Comparison of ENCODE assay signal across 18 cellular contexts in the genomic region with DNA sequence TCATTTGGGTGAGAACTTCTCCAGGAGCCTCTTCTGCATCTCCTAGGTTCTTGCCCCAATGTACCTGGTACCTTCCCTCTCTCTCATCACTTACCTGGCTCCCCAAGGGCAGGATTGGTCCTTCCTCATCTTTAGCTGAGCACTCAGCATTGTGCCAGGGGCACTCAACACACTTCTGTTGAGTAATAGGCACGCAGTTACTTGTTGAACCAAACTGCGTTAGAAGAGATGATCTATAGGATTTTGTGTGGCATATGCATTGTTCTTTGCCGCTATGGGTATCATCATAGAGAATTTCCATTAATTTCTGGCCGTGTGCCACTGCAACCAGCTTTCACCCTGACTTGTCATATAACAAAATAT. TPM values are rescaled to one million over a fixed set of nuclear protein-coding genes. Genes with fewer than 3 reads are reported as not detected.
A peak's percentile ranks its signal among the peaks of the same experiment; 100 is the strongest.
DNase-seq lines count a peak whose midpoint lies in the region; ATAC-seq and TF ChIP-seq lines count a peak whose summit lies in the region.
"Had no signal": no experiment of that assay in that cellular context is flagged by ENCODE, and none has a peak within 500 bp of the region (broad histone marks: within the 10 kb centered on the region; RNA-seq: fewer than 3 reads in every experiment).

No MANE protein-coding gene starts in this region.

- TF ChIP-seq EP300 in esophagus muscularis mucosa (IDR thresholded peaks at IDR 0.05): no peak

- H3K27me3 ChIP-seq in esophagus muscularis mucosa: no peaks in the 10 kb centered on the region
- H3K27me3 ChIP-seq: BLaER1 treated with 17β-estradiol and CSF1 and Interleukin-3, amounts not matched to agents 10 nM and 100 nM had no signal

- no peak for TF ChIP-seq CTCF in esophagus muscularis mucosa (IDR thresholded peaks at IDR 0.05)

- H3K4me1 Mint-ChIP-seq in dendritic cell treated with granulocyte-macrophage colony-stimulating factor and Interleukin-4, amounts not matched to agents 40 ng/mL and 50 ng/mL, for 4 days (ENCODE audit: low read depth): peaks cover 88% of the 10 kb centered on the region
- peaks cover 62 to 74% of the 10 kb centered on the region in 2 donors for H3K4me1 Mint-ChIP-seq in natural killer cell treated with Interleukin-12 subunit alpha and Interleukin-12 subunit beta and Interleukin-15 and Interleukin-18, amount 100 ng/mL, for 72 hours (ENCODE audit: low read depth in 2 of 2)
- H3K4me1 Mint-ChIP-seq: GM23338 had no signal

- H3K4me3 ChIP-seq in esophagus muscularis mucosa: no peak overlapping the region
- H3K4me3 ChIP-seq: BLaER1 treated with 17β-estradiol and CSF1 and Interleukin-3, amounts not matched to agents 10 nM and 100 nM; GM23338 had no signal

- H3K36me3 ChIP-seq in esophagus muscularis mucosa: no peaks in the 10 kb centered on the region

- no peak for ATAC-seq in natural killer cell treated with Interleukin-12 subunit alpha and Interleukin-12 subunit beta and Interleukin-15 and Interleukin-18, amount 100 ng/mL, for 72 hours
- ATAC-seq in GM21786 (IDR thresholded peaks at IDR 0.05; ENCODE audit: unreplicated experiment): no peak
- ATAC-seq: GM23338 had no signal

- no peak overlapping the region for H3K4me3 Mint-ChIP-seq in dendritic cell treated with granulocyte-macrophage colony-stimulating factor and Interleukin-4, amounts not matched to agents 40 ng/mL and 50 ng/mL, for 4 days
- no peak overlapping the region for H3K4me3 Mint-ChIP-seq in natural killer cell treated with Interleukin-12 subunit alpha and Interleukin-12 subunit beta and Interleukin-15 and Interleukin-18, amount 100 ng/mL, for 72 hours
- H3K4me3 Mint-ChIP-seq: B cell; CD4-positive, CD25-positive, alpha-beta regulatory T cell; CD8-positive, alpha-beta memory T cell; GM23338 had no signal

- H3K27ac Mint-ChIP-seq in dendritic cell treated with granulocyte-macrophage colony-stimulating factor and Interleukin-4, amounts not matched to agents 40 ng/mL and 50 ng/mL, for 4 days: peak overlapping the region; percentile 22
- H3K27ac Mint-ChIP-seq in natural killer cell treated with Interleukin-12 subunit alpha and Interleukin-12 subunit beta and Interleukin-15 and Interleukin-18, amount 100 ng/mL, for 72 hours: peak overlapping the region; percentile 88 to 100
- H3K27ac Mint-ChIP-seq: B cell; CD4-positive, CD25-positive, alpha-beta regulatory T cell; CD8-positive, alpha-beta memory T cell; GM23338 had no signal

- peaks cover 11% of the 10 kb centered on the region for H3K9me3 Mint-ChIP-seq in dendritic cell treated with granulocyte-macrophage colony-stimulating factor and Interleukin-4, amounts not matched to agents 40 ng/mL and 50 ng/mL, for 4 days
- H3K9me3 Mint-ChIP-seq in natural killer cell treated with Interleukin-12 subunit alpha and Interleukin-12 subunit beta and Interleukin-15 and Interleukin-18, amount 100 ng/mL, for 72 hours: peaks cover 6% of the 10 kb centered on the region
- H3K9me3 Mint-ChIP-seq: CD8-positive, alpha-beta memory T cell had no signal

- peak; percentile 1 for DNase-seq in NCI-H345 (lab: John Stamatoyannopoulos, UW)
- no peak for DNase-seq in NCI-H345 treated with DMSO at 0.1 percent for 48 hours (lab: John Stamatoyannopoulos, UW; ENCODE audit: unreplicated experiment)
- DNase-seq in esophagus muscularis mucosa (ENCODE audit: extremely low spot score): peak; percentile 37
- no peak for DNase-seq in natural killer cell treated with Interleukin-12 subunit alpha and Interleukin-12 subunit beta and Interleukin-15 and Interleukin-18, amount 100 ng/mL, for 72 hours (ENCODE audit: low spot score)
- no peak for DNase-seq in OCI-M2 (lab: John Stamatoyannopoulos, UW; ENCODE audit: unreplicated experiment)
- no peak for DNase-seq in occipital lobe (lab: John Stamatoyannopoulos, UW)
- DNase-seq: CD4-positive, CD25-positive, alpha-beta regulatory T cell; CD8-positive, alpha-beta memory T cell; COR-L47; DMS 273 treated with DMSO at 0.1 percent for 48 hours; GDM1; HCEC 1CT; IMR-90 had no signal

- H3K4me1 ChIP-seq in esophagus muscularis mucosa: no peaks in the 10 kb centered on the region

- intact Hi-C loops in dendritic cell treated with granulocyte-macrophage colony-stimulating factor and Interleukin-4, amounts not matched to agents 40 ng/mL and 50 ng/mL, for 4 days (cut with micrococcal nuclease): no loop called here
- intact Hi-C loops in esophagus muscularis mucosa (cut with DNase I): no loop called here

- WGBS in esophagus muscularis mucosa: 79% methylated on average over 4 of the region's 4 CpGs

- H3K9me3 ChIP-seq in esophagus muscularis mucosa: no peaks in the 10 kb centered on the region

- H3K27ac ChIP-seq in esophagus muscularis mucosa (replicated peaks in 1 of 4): no peak overlapping the region
- H3K27ac ChIP-seq: BLaER1 treated with 17β-estradiol and CSF1 and Interleukin-3, amounts not matched to agents 10 nM and 100 nM had no signal

- H3K36me3 Mint-ChIP-seq in dendritic cell treated with granulocyte-macrophage colony-stimulating factor and Interleukin-4, amounts not matched to agents 40 ng/mL and 50 ng/mL, for 4 days (ENCODE audit: low read depth): peaks cover 98% of the 10 kb centered on the region
- peaks cover 45% of the 10 kb centered on the region for H3K36me3 Mint-ChIP-seq in natural killer cell treated with Interleukin-12 subunit alpha and Interleukin-12 subunit beta and Interleukin-15 and Interleukin-18, amount 100 ng/mL, for 72 hours
- H3K36me3 Mint-ChIP-seq: CD4-positive, CD25-positive, alpha-beta regulatory T cell had no signal

- no peak for TF ChIP-seq POLR2A in esophagus muscularis mucosa (IDR thresholded peaks at IDR 0.05; ENCODE audit: low read depth)

- no peaks in the 10 kb centered on the region for H3K27me3 Mint-ChIP-seq in dendritic cell treated with granulocyte-macrophage colony-stimulating factor and Interleukin-4, amounts not matched to agents 40 ng/mL and 50 ng/mL, for 4 days
- no peaks in the 10 kb centered on the region for H3K27me3 Mint-ChIP-seq in natural killer cell treated with Interleukin-12 subunit alpha and Interleukin-12 subunit beta and Interleukin-15 and Interleukin-18, amount 100 ng/mL, for 72 hours

RNA-seq across cellular contexts. Expression of a gene that starts 16.4 kb away (rescaled TPM):
- total RNA-seq in esophagus muscularis mucosa (10 to 100 TPM in 3 of 4 donors, 1 to 10 TPM in 1; 9.8 to 31.3 (median 13.5) TPM), occipital lobe (3.4 TPM)
- 100 to 1,000 TPM; 104 to 130 TPM for total RNA-seq in natural killer cell treated with Interleukin-12 subunit alpha and Interleukin-12 subunit beta and Interleukin-15 and Interleukin-18, amount 100 ng/mL, for 72 hours
- total RNA-seq: GM23338 had no signal

Comparison
In these comparisons a context has a peak if more than half of its experiments do, and no peak if none do; other contexts are left out.
1. DNase-seq: peak in NCI-H345 (single experiment) and esophagus muscularis mucosa (single experiment); none in NCI-H345 treated with DMSO at 0.1 percent for 48 hours (single experiment), natural killer cell treated with Interleukin-12 subunit alpha and Interleukin-12 subunit beta and Interleukin-15 and Interleukin-18, amount 100 ng/mL, for 72 hours (single experiment), OCI-M2 (single experiment) and occipital lobe (single experiment).